Comparison of ENCODE assay signal across 1 cellular context in genomic region chr21:46363698-46364097, GRCh38.
TF ChIP-seq lines count a peak whose summit lies in the region.

No MANE protein-coding gene starts in this region.

TF ChIP-seq in K562, 482 proteins besides CTCF, POLR2A, EP300 and RAD21:
- TF ChIP-seq ZNF124 (CRISPR knock-in tag; IDR thresholded peaks at IDR 0.05) = no peak
- peak; percentile 31 for TF ChIP-seq RBM22 (IDR thresholded peaks at IDR 0.05; ENCODE audit: low read depth, low read length, poor library complexity, severe bottlenecking)
